In genomic region chr5:33992864-33993263, GRCh38 we compare ENCODE assay signal across 24 cellular contexts. TPM values are rescaled to one million over a fixed set of nuclear protein-coding genes. Genes with fewer than 3 reads are reported as not detected.
DNase-seq lines count a peak whose midpoint lies in the region; ATAC-seq and TF ChIP-seq lines count a peak whose summit lies in the region.
"Had no signal": no experiment of that assay in that cellular context is flagged by ENCODE, and none has a peak within 500 bp of the region (broad histone marks: within the 10 kb centered on the region; RNA-seq: fewer than 3 reads in every experiment).

No MANE protein-coding gene starts in this region.

- no peaks in the 10 kb centered on the region for H3K27me3 Mint-ChIP-seq in activated naive CD8-positive, alpha-beta T cell treated with anti-CD3 and anti-CD28 coated beads, Interleukin-2, amount 10 ng/mL, durations not matched to agents 7 days and 5 days
- H3K27me3 Mint-ChIP-seq in activated naive CD8-positive, alpha-beta T cell treated with anti-CD3 and anti-CD28 coated beads, Interleukin-2, amount 50 U/mL, for 24 hours: no peaks in the 10 kb centered on the region
- no peaks in the 10 kb centered on the region for H3K27me3 Mint-ChIP-seq in chondrocyte (ENCODE audit: low read depth)
- no peaks in the 10 kb centered on the region for H3K27me3 Mint-ChIP-seq in nephron progenitor cell (ENCODE audit: low read depth, poor library complexity)
- H3K27me3 Mint-ChIP-seq: CD4-positive, alpha-beta T cell; CD8-positive, alpha-beta memory T cell had no signal

- peaks cover 19% of the 10 kb centered on the region for H3K36me3 Mint-ChIP-seq in activated naive CD8-positive, alpha-beta T cell treated with anti-CD3 and anti-CD28 coated beads, Interleukin-2, amount 10 ng/mL, durations not matched to agents 7 days and 5 days
- peaks cover 13% of the 10 kb centered on the region for H3K36me3 Mint-ChIP-seq in activated naive CD8-positive, alpha-beta T cell treated with anti-CD3 and anti-CD28 coated beads, Interleukin-2, amount 50 U/mL, for 24 hours (ENCODE audit: low read depth)
- peaks cover 22% of the 10 kb centered on the region for H3K36me3 Mint-ChIP-seq in chondrocyte (ENCODE audit: low read depth)
- peaks cover 33% of the 10 kb centered on the region for H3K36me3 Mint-ChIP-seq in nephron progenitor cell (ENCODE audit: low read depth)

- ATAC-seq in activated naive CD8-positive, alpha-beta T cell treated with anti-CD3 and anti-CD28 coated beads, Interleukin-2, amount 10 ng/mL, durations not matched to agents 7 days and 5 days (ENCODE audit: low read depth): no peak
- no peak for ATAC-seq in activated naive CD8-positive, alpha-beta T cell treated with anti-CD3 and anti-CD28 coated beads, Interleukin-2, amount 50 U/mL, for 24 hours
- ATAC-seq: A549, HCT116 had no signal

- POLR2A ChIA-PET in activated naive CD8-positive, alpha-beta T cell treated with anti-CD3 and anti-CD28 coated beads, Interleukin-2, amount 10 ng/mL, durations not matched to agents 7 days and 5 days (lab: Charles Lee): no interaction called here

- H3K9me3 Mint-ChIP-seq in activated naive CD8-positive, alpha-beta T cell treated with anti-CD3 and anti-CD28 coated beads, Interleukin-2, amount 10 ng/mL, durations not matched to agents 7 days and 5 days: peaks cover 2% of the 10 kb centered on the region
- H3K9me3 Mint-ChIP-seq in activated naive CD8-positive, alpha-beta T cell treated with anti-CD3 and anti-CD28 coated beads, Interleukin-2, amount 50 U/mL, for 24 hours: no peaks in the 10 kb centered on the region
- H3K9me3 Mint-ChIP-seq in chondrocyte (ENCODE audit: low read depth) (no peaks in the 10 kb centered on the region), nephron progenitor cell (no peaks in the 10 kb centered on the region)
- H3K9me3 Mint-ChIP-seq: CD4-positive, alpha-beta T cell; CD8-positive, alpha-beta memory T cell had no signal

- peak overlapping the region; percentile 10 for H3K27ac Mint-ChIP-seq in activated naive CD8-positive, alpha-beta T cell treated with anti-CD3 and anti-CD28 coated beads, Interleukin-2, amount 10 ng/mL, durations not matched to agents 7 days and 5 days
- H3K27ac Mint-ChIP-seq in activated naive CD8-positive, alpha-beta T cell treated with anti-CD3 and anti-CD28 coated beads, Interleukin-2, amount 50 U/mL, for 24 hours: no peak overlapping the region
- peak overlapping the region; percentile 2 for H3K27ac Mint-ChIP-seq in chondrocyte (ENCODE audit: unreplicated experiment)
- peak overlapping the region; percentile 41 for H3K27ac Mint-ChIP-seq in nephron progenitor cell
- H3K27ac Mint-ChIP-seq: CD14-positive monocyte; CD4-positive, alpha-beta T cell had no signal

- TF ChIP-seq CTCF in chondrocyte (IDR thresholded peaks at IDR 0.05) (no peak), nephron progenitor cell (IDR thresholded peaks at IDR 0.05) (no peak)

- no peak overlapping the region for H3K4me3 Mint-ChIP-seq in activated naive CD8-positive, alpha-beta T cell treated with anti-CD3 and anti-CD28 coated beads, Interleukin-2, amount 10 ng/mL, durations not matched to agents 7 days and 5 days
- no peak overlapping the region for H3K4me3 Mint-ChIP-seq in activated naive CD8-positive, alpha-beta T cell treated with anti-CD3 and anti-CD28 coated beads, Interleukin-2, amount 50 U/mL, for 24 hours
- H3K4me3 Mint-ChIP-seq in chondrocyte (ENCODE audit: unreplicated experiment): no peak overlapping the region
- no peak overlapping the region for H3K4me3 Mint-ChIP-seq in nephron progenitor cell
- H3K4me3 Mint-ChIP-seq: CD14-positive monocyte; CD4-positive, alpha-beta T cell; CD8-positive, alpha-beta memory T cell had no signal

- no peak for DNase-seq in activated naive CD8-positive, alpha-beta T cell treated with anti-CD3 and anti-CD28 coated beads, Interleukin-2, amount 10 ng/mL, durations not matched to agents 7 days and 5 days
- DNase-seq in activated naive CD8-positive, alpha-beta T cell treated with anti-CD3 and anti-CD28 coated beads, Interleukin-2, amount 50 U/mL, for 24 hours: no peak
- DNase-seq in chondrocyte (ENCODE audit: low spot score) (no peak), nephron progenitor cell (no peak), HT-29 (ENCODE audit: low spot score) (no peak), HCEC 1CT (no peak), foreskin melanocyte (no peak)
- DNase-seq: 8988T; ACHN; AML-193; BE2C; Calu3; CD4-positive, alpha-beta T cell; CD8-positive, alpha-beta memory T cell; DMS53; DMS79 treated with DMSO at 0.1 percent for 48 hours; GF-D8; GOT3; H7 had no signal

- H3K4me1 Mint-ChIP-seq in activated naive CD8-positive, alpha-beta T cell treated with anti-CD3 and anti-CD28 coated beads, Interleukin-2, amount 10 ng/mL, durations not matched to agents 7 days and 5 days: peaks cover 23% of the 10 kb centered on the region
- peaks cover 6% of the 10 kb centered on the region for H3K4me1 Mint-ChIP-seq in activated naive CD8-positive, alpha-beta T cell treated with anti-CD3 and anti-CD28 coated beads, Interleukin-2, amount 50 U/mL, for 24 hours
- peaks cover 20% of the 10 kb centered on the region for H3K4me1 Mint-ChIP-seq in chondrocyte (ENCODE audit: low read depth)
- peaks cover 26% of the 10 kb centered on the region for H3K4me1 Mint-ChIP-seq in nephron progenitor cell

RNA-seq across cellular contexts. Expression of gene SLC45A2, which starts 8.4 kb away (rescaled TPM):
- total RNA-seq in activated naive CD8-positive, alpha-beta T cell treated with anti-CD3 and anti-CD28 coated beads, Interleukin-2, amount 10 ng/mL, durations not matched to agents 7 days and 5 days: under 1 TPM in 1 of 2 experiments, not detected in 1; 0.40 TPM
- 0.12 to 0.51 TPM in 2 of 3 replicates, not detected in the other for total RNA-seq in chondrocyte
- total RNA-seq in HT-29 (2014; rRNA removed; shearing (Covaris generic)): not detected in 2 replicates
- total RNA-seq: Calu3; CD4-positive, alpha-beta T cell; CD8-positive, alpha-beta memory T cell; Daoy had no signal

RNA-seq across cellular contexts. Expression of gene AMACR, which starts 15.0 kb away (rescaled TPM):
- 1 to 10 TPM; 5.9 to 6.1 TPM for total RNA-seq in activated naive CD8-positive, alpha-beta T cell treated with anti-CD3 and anti-CD28 coated beads, Interleukin-2, amount 10 ng/mL, durations not matched to agents 7 days and 5 days
- 13.7 to 20.4 TPM (median 15.3 TPM) in 3 replicates for total RNA-seq in chondrocyte
- total RNA-seq in HT-29 (2014; rRNA removed; shearing (Covaris generic)): 11.0 and 13.6 TPM in 2 replicates

RNA-seq across cellular contexts. Expression of gene C1QTNF3, which starts 50.1 kb away (rescaled TPM):
- total RNA-seq in activated naive CD8-positive, alpha-beta T cell treated with anti-CD3 and anti-CD28 coated beads, Interleukin-2, amount 10 ng/mL, durations not matched to agents 7 days and 5 days: 1 to 10 TPM; 4.1 to 4.8 TPM
- 1.5 to 2.6 TPM (median 2.1 TPM) in 3 replicates for total RNA-seq in chondrocyte
- total RNA-seq in HT-29 (2014; rRNA removed; shearing (Covaris generic)): 2.7 and 2.9 TPM in 2 replicates

RNA-seq across cellular contexts. Expression of gene RXFP3, which starts 56.7 kb away (rescaled TPM):
- not detected for total RNA-seq in activated naive CD8-positive, alpha-beta T cell treated with anti-CD3 and anti-CD28 coated beads, Interleukin-2, amount 10 ng/mL, durations not matched to agents 7 days and 5 days
- not detected in 3 replicates for total RNA-seq in chondrocyte
- not detected in 2 replicates for total RNA-seq in HT-29 (2014; rRNA removed; shearing (Covaris generic))
- total RNA-seq: Calu3; CD4-positive, alpha-beta T cell; CD8-positive, alpha-beta memory T cell; Daoy; G401; H7 had no signal
